In the genomic region with DNA sequence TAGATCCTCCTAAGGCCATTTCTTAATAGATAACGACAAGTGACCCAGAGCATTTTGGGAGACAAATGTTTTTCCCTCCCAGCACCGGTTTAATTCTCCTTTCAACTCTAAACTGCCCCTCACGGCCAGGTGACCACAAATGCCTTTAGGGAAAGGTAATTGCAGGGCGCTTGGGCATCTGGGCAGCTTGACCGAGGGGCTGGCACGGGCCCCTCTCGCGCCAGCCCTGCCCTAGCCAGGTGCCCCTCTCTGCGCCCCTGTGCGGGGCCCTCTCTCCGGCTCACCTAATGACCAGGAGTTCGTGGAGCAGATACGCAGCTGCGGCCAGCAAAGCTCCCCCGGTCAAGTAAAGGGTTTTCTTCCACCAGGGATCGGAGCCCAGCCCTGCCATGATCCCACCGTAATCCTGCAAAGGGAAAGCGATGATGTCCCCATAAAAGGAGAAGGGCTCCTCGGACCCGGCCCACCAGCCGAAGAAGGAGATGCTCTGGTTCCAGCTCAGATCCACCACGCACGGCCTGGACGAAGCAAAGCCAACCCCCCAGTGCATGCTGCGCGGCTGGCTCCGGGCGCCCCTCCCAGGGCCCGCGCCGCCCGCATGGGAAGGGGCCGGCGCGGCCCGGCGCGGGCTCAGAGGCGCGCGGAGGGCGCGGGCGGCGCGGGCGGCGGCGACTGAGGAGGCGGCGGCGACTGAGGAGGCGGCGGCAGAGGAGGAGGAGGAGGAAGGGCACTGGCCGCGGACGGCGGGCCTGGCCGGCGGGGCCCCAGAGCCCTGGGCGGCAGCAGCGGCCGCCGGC, we compare ENCODE assay signal across 8 cellular contexts. TPM values are rescaled to one million over a fixed set of nuclear protein-coding genes. Genes with fewer than 3 reads are reported as not detected.
DNase-seq lines count a peak whose midpoint lies in the region; ATAC-seq and TF ChIP-seq lines count a peak whose summit lies in the region.

No MANE protein-coding gene starts in this region.

- peak; percentile 81 for DNase-seq in SK-N-SH
- peak; percentile 80 for DNase-seq in retina
- DNase-seq in stimulated activated CD4-positive, alpha-beta T cell treated with anti-CD3 and anti-CD28 coated beads, Interleukin-4, amount 100 ng/mL, for 24 hours = no peak
- no peak for DNase-seq in UCSD-AML1 (lab: John Stamatoyannopoulos, UW; ENCODE audit: unreplicated experiment)

- ATAC-seq in GM18498 (IDR thresholded peaks at IDR 0.05; ENCODE audit: unreplicated experiment) (peak; percentile 50), HG02571 (IDR thresholded peaks at IDR 0.05; ENCODE audit: unreplicated experiment) (peak; percentile 33), gastroesophageal sphincter (peak; percentile 73), HG02938 (IDR thresholded peaks at IDR 0.05; ENCODE audit: unreplicated experiment) (no peak)

- peak overlapping the region; percentile 81 for H3K4me2 ChIP-seq in SK-N-SH

- 9% methylated on average over 26 of the region's 64 CpGs for WGBS in SK-N-SH (ENCODE audit: low lambda C conversion rate)
- WGBS in gastroesophageal sphincter (ENCODE audit: low coverage in 1 of 2), 2 donors = 4 to 11% methylated on average over 3 to 8 of the region's 64 CpGs

- H3K4me3 ChIP-seq in SK-N-SH (ENCODE audit: low read depth in 2 of 2, low read length in 1 of 2) (peak overlapping the region; percentile 79 to 89), gastroesophageal sphincter (peak overlapping the region; percentile 88 to 93)

- H3K36me3 ChIP-seq in SK-N-SH (replicated peaks in 1 of 2; ENCODE audit: control insufficient read depth in 1 of 2, insufficient read depth in 2 of 2, low read length in 1 of 2) (no peaks in the 10 kb centered on the region), gastroesophageal sphincter (no peaks in the 10 kb centered on the region)

- H3K4me1 ChIP-seq in SK-N-SH (ENCODE audit: control insufficient read depth in 1 of 2, insufficient read depth in 2 of 2, low read depth in 1 of 2, low read length in 1 of 2) = peaks cover under 1 to 7% of the 10 kb centered on the region in 2 experiments; a peak in 3 of 4 replicates
- peaks cover 0 to 55% (median 0%) of the 10 kb centered on the region in 3 donors for H3K4me1 ChIP-seq in gastroesophageal sphincter

- no peaks in the 10 kb centered on the region for H3K9me2 ChIP-seq in SK-N-SH

- peaks cover 9% of the 10 kb centered on the region for H3F3A ChIP-seq in SK-N-SH (replicated peaks; ENCODE audit: insufficient read depth)

- TF ChIP-seq POLR2A in gastroesophageal sphincter (IDR thresholded peaks at IDR 0.05) = no peak

- POLR2A ChIA-PET in SK-N-SH (lab: Yijun Ruan, JAX) = interaction anchor here (1.1 to 2.4 kb wide), 4 partner anchors 18 to 220 kb away, joined by 5 to 15 read pairs (median 8); partner anchors contain the start of genes CCNC, COQ3 and PNISR

- H3K27me3 ChIP-seq in SK-N-SH (ENCODE audit: insufficient read depth) (no peaks in the 10 kb centered on the region), gastroesophageal sphincter (peaks cover 6% of the 10 kb centered on the region)

- no peaks in the 10 kb centered on the region for H3K9me3 ChIP-seq in SK-N-SH
- no peaks in the 10 kb centered on the region for H3K9me3 ChIP-seq in gastroesophageal sphincter

- TF ChIP-seq RAD21 in SK-N-SH (IDR thresholded peaks at IDR 0.05; ENCODE audit: low read length) = no peak

- no peaks in the 10 kb centered on the region for H3K79me2 ChIP-seq in SK-N-SH (ENCODE audit: insufficient read depth)

- H3K9ac ChIP-seq in SK-N-SH = peak overlapping the region; percentile 72

- H2AFZ ChIP-seq in SK-N-SH (ENCODE audit: low read depth) = peak overlapping the region; percentile 90

- CTCF ChIA-PET in SK-N-SH (lab: Yijun Ruan, JAX) = interaction anchor here (0.7 to 3.2 kb wide), 12 partner anchors 12 to 107 kb away, joined by 3 to 28 read pairs (median 4); partner anchors contain the start of genes COQ3 and PNISR

- H3K27ac ChIP-seq in SK-N-SH (ENCODE audit: low read depth in 2 of 2, low read length in 1 of 2) (peak overlapping the region in 1 of 2 experiments; percentile 88; a peak in 2 of 4 replicates), gastroesophageal sphincter (peak overlapping the region; percentile 82 to 97 (median 94))

- TF ChIP-seq EP300 in SK-N-SH (IDR thresholded peaks at IDR 0.05; ENCODE audit: borderline replicate concordance in 1 of 2, low read depth in 1 of 2, low read length in 1 of 2) (no peak), gastroesophageal sphincter (IDR thresholded peaks at IDR 0.05) (no peak)

- no peaks in the 10 kb centered on the region for H4K20me1 ChIP-seq in SK-N-SH (ENCODE audit: insufficient read depth)

- TF ChIP-seq CTCF in SK-N-SH (IDR thresholded peaks at IDR 0.05) (no peak), gastroesophageal sphincter (IDR thresholded peaks at IDR 0.05) (no peak)

TF ChIP-seq in SK-N-SH, 30 proteins besides CTCF, POLR2A, EP300 and RAD21:
- TF ChIP-seq, protein P1, sequence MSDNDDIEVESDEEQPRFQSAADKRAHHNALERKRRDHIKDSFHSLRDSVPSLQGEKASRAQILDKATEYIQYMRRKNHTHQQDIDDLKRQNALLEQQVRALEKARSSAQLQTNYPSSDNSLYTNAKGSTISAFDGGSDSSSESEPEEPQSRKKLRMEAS (IDR thresholded peaks at IDR 0.05; ENCODE audit: low read depth) = no peak
- TF ChIP-seq TAF1 (IDR thresholded peaks at IDR 0.05; ENCODE audit: borderline replicate concordance, low read depth, low read length) = peak; percentile 4; the same call in 1 of the 2 replicates
TF ChIP-seq in SK-N-SH: peak in this region for 1.

RNA-seq across cellular contexts. Expression of gene FAXC, which starts 0.5 kb away (rescaled TPM):
- 9.0 and 9.1 TPM in 2 replicates for polyA plus RNA-seq in SK-N-SH (2012; rRNA removed)
- 11.4 and 13.3 TPM in 2 replicates for polyA plus RNA-seq in SK-N-SH (2012; cell fraction: cytosol; rRNA removed)
- 10.9 and 11.5 TPM in 2 replicates for polyA plus RNA-seq in SK-N-SH (2012; cell fraction: nucleus; rRNA removed)
- 10 to 100 TPM; 18.4 to 48.4 (median 22.6) TPM for total RNA-seq in gastroesophageal sphincter

RNA-seq across cellular contexts. Expression of gene COQ3, which starts 45.0 kb away (rescaled TPM):
- 6.4 and 8.0 TPM in 2 replicates for polyA plus RNA-seq in SK-N-SH (2012; rRNA removed)
- polyA plus RNA-seq in SK-N-SH (2012; cell fraction: cytosol; rRNA removed) = 8.2 and 10.0 TPM in 2 replicates
- 6.8 and 8.1 TPM in 2 replicates for polyA plus RNA-seq in SK-N-SH (2012; cell fraction: nucleus; rRNA removed)
- 10 to 100 TPM in 2 of 4 donors, 1 to 10 TPM in 2; 3.2 to 13.4 (median 7.8) TPM for total RNA-seq in gastroesophageal sphincter

Comparison
In these comparisons a context has a peak if more than half of its experiments do, and no peak if none do; other contexts are left out.
1. DNase-seq: peak in SK-N-SH (single experiment) and retina (single experiment); none in stimulated activated CD4-positive, alpha-beta T cell treated with anti-CD3 and anti-CD28 coated beads, Interleukin-4, amount 100 ng/mL, for 24 hours (single experiment) and UCSD-AML1 (single experiment).